ENCODE assay signal across 11 cellular contexts in genomic region chr2:47631840-47632398, GRCh38.
DNase-seq lines count a peak whose midpoint lies in the region; ATAC-seq and TF ChIP-seq lines count a peak whose summit lies in the region.
"Had no signal": no experiment of that assay in that cellular context is flagged by ENCODE, and none has a peak within 500 bp of the region (broad histone marks: within the 10 kb centered on the region; RNA-seq: fewer than 3 reads in every experiment).

No MANE protein-coding gene starts in this region.

- TF ChIP-seq POLR2A in esophagus muscularis mucosa (IDR thresholded peaks at IDR 0.05; ENCODE audit: low read depth) (no peak), sigmoid colon (IDR thresholded peaks at IDR 0.05) (no peak)

- intact Hi-C loops in Panc1 (cut with micrococcal nuclease; ENCODE audit: unreplicated experiment): no loop called here
- intact Hi-C loops in esophagus muscularis mucosa (cut with DNase I): no loop called here
- intact Hi-C loops in sigmoid colon (cut with DNase I): no loop called here

- TF ChIP-seq CTCF in Panc1 (IDR thresholded peaks at IDR 0.05) (no peak), epithelial cell of esophagus (IDR thresholded peaks at IDR 0.05; ENCODE audit: insufficient read depth, low read depth, low read length, missing control alignments) (no peak), esophagus muscularis mucosa (IDR thresholded peaks at IDR 0.05) (no peak), sigmoid colon (IDR thresholded peaks at IDR 0.05) (no peak)

- H3K4me1 ChIP-seq in Panc1 (ENCODE audit: control insufficient read depth, insufficient read depth, low read length) (0 out of 2 replicates have a peak, but pooled peaks cover 2% of the 10 kb centered on the region), esophagus muscularis mucosa (peaks cover 0 to 26% (median 19%) of the 10 kb centered on the region in 4 donors), sigmoid colon (peaks cover 0 to 11% (median 0%) of the 10 kb centered on the region in 4 donors)

- H3K27ac ChIP-seq in Panc1 (ENCODE audit: low read length) (no peak overlapping the region), esophagus muscularis mucosa (replicated peaks in 1 of 4) (no peak overlapping the region), sigmoid colon (no peak overlapping the region)

- H3K27me3 ChIP-seq in Panc1 (ENCODE audit: control insufficient read depth, insufficient read depth, low read length): no peaks in the 10 kb centered on the region
- no peaks in the 10 kb centered on the region for H3K27me3 ChIP-seq in esophagus muscularis mucosa
- no peaks in the 10 kb centered on the region for H3K27me3 ChIP-seq in sigmoid colon

- 72% methylated on average over 9 of the region's 10 CpGs for WGBS in esophagus muscularis mucosa
- 73 to 84% methylated on average over 10 of the region's 10 CpGs for WGBS in sigmoid colon, 2 donors

- no peak for TF ChIP-seq EP300 in esophagus muscularis mucosa (IDR thresholded peaks at IDR 0.05)
- TF ChIP-seq EP300 in sigmoid colon (IDR thresholded peaks at IDR 0.05): no peak

- CTCF ChIA-PET in Panc1 (lab: Charles Lee): no interaction called here

- in situ Hi-C loops in Panc1 (cut with HindIII; ENCODE audit: low pct_unique_long_range_greater_than_20kb, low sequenced_read_pairs): no loop called here

- H3K36me3 ChIP-seq in Panc1 (ENCODE audit: control insufficient read depth, insufficient read depth, low read length) (no peaks in the 10 kb centered on the region), esophagus muscularis mucosa (no peaks in the 10 kb centered on the region), sigmoid colon (no peaks in the 10 kb centered on the region)

- ATAC-seq in Panc1 (peak; percentile 98), HG03565 (IDR thresholded peaks at IDR 0.05; ENCODE audit: unreplicated experiment) (no peak)

- BruUV-seq in Panc1 (replicated peaks; lab: Mats Ljungman, UMichigan): no TSS peak

- POLR2A ChIA-PET in Panc1 (lab: Charles Lee): interaction anchor here (0.7 kb wide), 1 partner anchor 32 kb away, joined by 4 read pairs; no protein-coding TSS in a partner anchor

- H3K4me3 ChIP-seq in Panc1 (ENCODE audit: low read depth in 2 of 2, low read length in 2 of 2) (no peak overlapping the region), epithelial cell of esophagus (ENCODE audit: low read length) (no peak overlapping the region), esophagus muscularis mucosa (no peak overlapping the region), sigmoid colon (no peak overlapping the region)

- DNase-seq in COLO829 (ENCODE audit: low spot score): peak; percentile 65
- no peak for DNase-seq in Panc1 (ENCODE audit: low read depth, low spot score)
- DNase-seq in epithelial cell of esophagus (ENCODE audit: low read depth): peak; percentile 89
- DNase-seq in occipital lobe (lab: John Stamatoyannopoulos, UW): peak; percentile 20
- DNase-seq in esophagus muscularis mucosa (ENCODE audit: extremely low spot score): no peak
- DNase-seq in sigmoid colon: no peak
- no peak for DNase-seq in activated naive CD4-positive, alpha-beta T cell treated with anti-CD3 and anti-CD28 coated beads, Interleukin-2, amount 50 U/mL, for 16 hours
- DNase-seq: activated CD4-positive, CD25-positive, alpha-beta regulatory T cell; NCI-H2171 treated with DMSO at 0.1 percent for 48 hours; stimulated activated CD4-positive, alpha-beta T cell treated with anti-CD3 and anti-CD28 coated beads, Interleukin-2, amount 100 ng/mL, for 24 hours had no signal

- no peaks in the 10 kb centered on the region for H3K9me3 ChIP-seq in Panc1 (ENCODE audit: control insufficient read depth, insufficient read depth, low read depth, low read length)
- H3K9me3 ChIP-seq in esophagus muscularis mucosa: no peaks in the 10 kb centered on the region
- no peaks in the 10 kb centered on the region for H3K9me3 ChIP-seq in sigmoid colon

Comparison
In these comparisons a context has a peak if more than half of its experiments do, and no peak if none do; other contexts are left out.
1. DNase-seq: peak in COLO829 (single experiment), epithelial cell of esophagus (single experiment) and occipital lobe (single experiment); none in Panc1 (single experiment), esophagus muscularis mucosa (single experiment), sigmoid colon (single experiment) and activated naive CD4-positive, alpha-beta T cell treated with anti-CD3 and anti-CD28 coated beads, Interleukin-2, amount 50 U/mL, for 16 hours (single experiment).